23 cellular contexts compared by ENCODE assay signal in the genomic region with DNA sequence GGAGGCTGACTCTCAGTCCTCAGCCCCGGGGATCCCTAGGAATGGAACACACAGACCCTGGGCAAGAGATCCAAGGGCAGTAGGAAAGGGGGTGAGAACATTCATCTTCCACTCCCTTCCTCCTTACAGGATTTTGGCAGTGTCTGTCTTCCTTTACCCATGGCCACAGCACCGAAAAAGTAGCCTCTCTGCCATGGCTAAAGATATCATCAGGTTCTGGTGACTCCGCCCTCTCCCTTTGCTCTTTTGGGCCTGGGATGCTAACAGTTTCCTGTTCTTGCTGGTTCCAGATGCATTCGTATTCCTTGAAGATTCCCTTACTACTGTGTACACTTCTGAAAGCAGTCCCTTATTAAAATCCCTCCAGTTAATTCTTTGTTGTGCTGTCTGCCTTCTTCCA. TPM values are rescaled to one million over a fixed set of nuclear protein-coding genes. Genes with fewer than 3 reads are reported as not detected.
DNase-seq lines count a peak whose midpoint lies in the region; ATAC-seq, FAIRE-seq and TF ChIP-seq lines count a peak whose summit lies in the region.
"Had no signal": no experiment of that assay in that cellular context is flagged by ENCODE, and none has a peak within 500 bp of the region (broad histone marks: within the 10 kb centered on the region; RNA-seq: fewer than 3 reads in every experiment).

No MANE protein-coding gene starts in this region.

- H3K27ac ChIP-seq in A549: peak overlapping the region; percentile 79 to 87
- H3K27ac ChIP-seq in brain microvascular endothelial cell: peak overlapping the region; percentile 89
- peak overlapping the region; percentile 33 for H3K27ac ChIP-seq in muscle layer of duodenum (ENCODE audit: low read length)
- no peak overlapping the region for H3K27ac ChIP-seq in Peyer's patch

- H3K4me1 ChIP-seq in A549 (peaks cover 38% of the 10 kb centered on the region), muscle layer of duodenum (ENCODE audit: control insufficient read depth in 1 of 2, insufficient read depth in 2 of 2, low read length in 2 of 2) (peaks cover 0 to 8% of the 10 kb centered on the region in 2 donors), Peyer's patch (peaks cover 0 to 13% (median 2%) of the 10 kb centered on the region in 4 donors)

- TF ChIP-seq POLR2A in A549 (IDR thresholded peaks at IDR 0.05; ENCODE audit: low read length): no peak
- TF ChIP-seq POLR2A in Peyer's patch (IDR thresholded peaks at IDR 0.05): no peak

- ATAC-seq in A549 (no peak), HG03039 (IDR thresholded peaks at IDR 0.05; ENCODE audit: unreplicated experiment) (no peak)
- ATAC-seq: effector memory CD8-positive, alpha-beta T cell; HepG2; T-helper 17 cell had no signal

- FAIRE-seq in A549 (lab: Jason Lieb, UNC): no peak
- FAIRE-seq: HepG2, kidney, urothelium cell line had no signal

- in situ Hi-C loops in brain microvascular endothelial cell (cut with HindIII; ENCODE audit: low pct_ligation_motif_present, low sequenced_read_pairs): no loop called here

- H3K9me3 ChIP-seq in A549 (no peaks in the 10 kb centered on the region), muscle layer of duodenum (ENCODE audit: control insufficient read depth in 1 of 2, low read length in 2 of 2) (no peaks in the 10 kb centered on the region), Peyer's patch (no peaks in the 10 kb centered on the region)

- no peak for DNase-seq in A549 (ENCODE audit: low read depth in 1 of 2, low spot score in 1 of 2)
- DNase-seq in HFFc6: peak; percentile 17
- no peak for DNase-seq in brain microvascular endothelial cell
- no peak for DNase-seq in NCI-H1417 treated with DMSO at 0.1 percent for 48 hours (lab: John Stamatoyannopoulos, UW)
- no peak for DNase-seq in Peyer's patch
- DNase-seq in H7: no peak
- DNase-seq: ACHN; activated CD4-positive, alpha-beta T cell treated with anti-CD3 and anti-CD28 coated beads, Interleukin-2, amount 50 U/mL, for 48 hours; activated naive CD4-positive, alpha-beta T cell treated with Interleukin-2 at 50 U/mL for 16 hours; DMS53; effector memory CD8-positive, alpha-beta T cell; kidney; NCI-H1417; NCI-H526; nephron progenitor cell; SIG-M5; T-helper 17 cell had no signal

- TF ChIP-seq CTCF in A549 (IDR thresholded peaks at IDR 0.05) (no peak), HFFc6 (IDR thresholded peaks at IDR 0.05) (no peak), brain microvascular endothelial cell (IDR thresholded peaks at IDR 0.05; ENCODE audit: low read depth, low read length, missing control alignments) (no peak), Peyer's patch (IDR thresholded peaks at IDR 0.05) (no peak)

- H3K4me3 ChIP-seq in A549 (no peak overlapping the region), brain microvascular endothelial cell (ENCODE audit: low read depth, low read length) (no peak overlapping the region), muscle layer of duodenum (ENCODE audit: low read depth in 1 of 2, low read length in 2 of 2) (no peak overlapping the region), Peyer's patch (no peak overlapping the region), H7 (ENCODE audit: insufficient read depth, low read depth, low read length) (no peak overlapping the region)

- H3K36me3 ChIP-seq in brain microvascular endothelial cell (replicated peaks): no peaks in the 10 kb centered on the region
- no peaks in the 10 kb centered on the region for H3K36me3 ChIP-seq in muscle layer of duodenum (ENCODE audit: control insufficient read depth in 1 of 2, insufficient read depth in 2 of 2, low read length in 2 of 2)
- no peaks in the 10 kb centered on the region for H3K36me3 ChIP-seq in Peyer's patch
- H3K36me3 ChIP-seq in H7 (replicated peaks; ENCODE audit: control insufficient read depth, insufficient read depth, low read length): no peaks in the 10 kb centered on the region

- no peaks in the 10 kb centered on the region for H3K9me3 Mint-ChIP-seq in HFFc6
- H3K9me3 Mint-ChIP-seq: effector memory CD8-positive, alpha-beta T cell; memory B cell; nephron progenitor cell had no signal

- no peaks in the 10 kb centered on the region for H3K27me3 ChIP-seq in brain microvascular endothelial cell (replicated peaks)
- no peaks in the 10 kb centered on the region for H3K27me3 ChIP-seq in muscle layer of duodenum (ENCODE audit: low read depth, low read length)
- no peaks in the 10 kb centered on the region for H3K27me3 ChIP-seq in Peyer's patch
- H3K27me3 ChIP-seq in H7 (ENCODE audit: control insufficient read depth, insufficient read depth, low read length): no peaks in the 10 kb centered on the region

- no peak for TF ChIP-seq EP300 in A549 (IDR thresholded peaks at IDR 0.05)

- 75% methylated on average over 4 of the region's 4 CpGs for WGBS in A549 (ENCODE audit: missing lambda C conversion rate)

- POLR2A ChIA-PET in A549 (lab: Yijun Ruan, JAX): interaction anchor here (1.7 to 3.0 kb wide), 2 partner anchors 10 to 11 kb away, joined by 4 to 38 read pairs; no protein-coding TSS in a partner anchor

- H3K4me3 Mint-ChIP-seq in HFFc6: no peak overlapping the region
- H3K4me3 Mint-ChIP-seq: CD14-positive monocyte; effector memory CD8-positive, alpha-beta T cell; memory B cell; nephron progenitor cell; T-helper 17 cell had no signal

- no peak for TF ChIP-seq RAD21 in A549 (conservative IDR thresholded peaks at IDR 0.05 in 1 of 2, IDR thresholded peaks at IDR 0.05 in 1 of 2)

- CTCF ChIA-PET in A549 (lab: Yijun Ruan, JAX): interaction anchor here (1.0 to 1.3 kb wide), 3 partner anchors 11 to 74 kb away, joined by 3 read pairs; no protein-coding TSS in a partner anchor

- H3K27ac Mint-ChIP-seq in HFFc6: peak overlapping the region; percentile 82
- H3K27ac Mint-ChIP-seq: CD14-positive monocyte; effector memory CD8-positive, alpha-beta T cell; memory B cell; nephron progenitor cell; T-helper 17 cell had no signal

- peak overlapping the region; percentile 86 for H3K4me2 ChIP-seq in A549

- no peaks in the 10 kb centered on the region; the same call in none of the 2 replicates for H3K27me3 Mint-ChIP-seq in HFFc6 (ENCODE audit: insufficient read depth)

- H3K36me3 Mint-ChIP-seq in HFFc6 (ENCODE audit: low read depth): peaks cover 5% of the 10 kb centered on the region; the same call in 1 of the 2 replicates
- H3K36me3 Mint-ChIP-seq: CD14-positive monocyte, memory B cell had no signal

- H3K4me1 Mint-ChIP-seq in HFFc6 (ENCODE audit: low read depth): peaks cover 47% of the 10 kb centered on the region
- H3K4me1 Mint-ChIP-seq: CD14-positive monocyte, memory B cell had no signal

TF ChIP-seq in A549, 52 proteins besides CTCF, POLR2A, EP300 and RAD21:
- TF ChIP-seq RFX5 (IDR thresholded peaks at IDR 0.05) (no peak), JUN (IDR thresholded peaks at IDR 0.05) (no peak), CEBPB (IDR thresholded peaks at IDR 0.05) (no peak), MYC (IDR thresholded peaks at IDR 0.05; ENCODE audit: borderline replicate concordance, low read length) (no peak), ZC3H11A (IDR thresholded peaks at IDR 0.05) (no peak), CBX2 (IDR thresholded peaks at IDR 0.05; ENCODE audit: borderline replicate concordance, low read depth) (no peak), MAFK (IDR thresholded peaks at IDR 0.05; ENCODE audit: partially characterized antibody) (no peak), ZNF302 (CRISPR knock-in tag; IDR thresholded peaks at IDR 0.05) (no peak), SMC3 (IDR thresholded peaks at IDR 0.05) (no peak), RARB (CRISPR knock-in tag; IDR thresholded peaks at IDR 0.05) (no peak), BHLHE40 (IDR thresholded peaks at IDR 0.05; ENCODE audit: low read depth, low read length) (no peak), TFCP2L1 (CRISPR knock-in tag; IDR thresholded peaks at IDR 0.05) (no peak), PHF8 (IDR thresholded peaks at IDR 0.05; ENCODE audit: borderline replicate concordance, low read depth) (no peak), JUNB (IDR thresholded peaks at IDR 0.05) (no peak)
- TF ChIP-seq, protein P1, sequence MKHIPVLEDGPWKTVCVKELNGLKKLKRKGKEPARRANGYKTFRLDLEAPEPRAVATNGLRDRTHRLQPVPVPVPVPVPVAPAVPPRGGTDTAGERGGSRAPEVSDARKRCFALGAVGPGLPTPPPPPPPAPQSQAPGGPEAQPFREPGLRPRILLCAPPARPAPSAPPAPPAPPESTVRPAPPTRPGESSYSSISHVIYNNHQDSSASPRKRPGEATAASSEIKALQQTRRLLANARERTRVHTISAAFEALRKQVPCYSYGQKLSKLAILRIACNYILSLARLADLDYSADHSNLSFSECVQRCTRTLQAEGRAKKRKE (CRISPR knock-in tag; IDR thresholded peaks at IDR 0.05; ENCODE audit: low read depth): no peak
- TF ChIP-seq, protein P2, sequence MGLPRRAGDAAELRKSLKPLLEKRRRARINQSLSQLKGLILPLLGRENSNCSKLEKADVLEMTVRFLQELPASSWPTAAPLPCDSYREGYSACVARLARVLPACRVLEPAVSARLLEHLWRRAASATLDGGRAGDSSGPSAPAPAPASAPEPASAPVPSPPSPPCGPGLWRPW (IDR thresholded peaks at IDR 0.05): no peak

RNA-seq across cellular contexts. Expression of gene RAI14, which starts 59.1 kb away (rescaled TPM):
- polyA plus RNA-seq in A549 (2011; rRNA removed) (97.7 and 113 TPM in 2 replicates), A549 (2017; fragmentation: RNase III; extraction: RNeasy Plus Mini Kit Qiagen cat#74134 plus additional on column Dnase treatment) (71.9 to 76.7 TPM (median 75.3 TPM) in 3 replicates)
- polyA plus RNA-seq in A549 (2012; cell fraction: cytosol; rRNA removed): 65.8 and 66.3 TPM in 2 replicates
- 39.6 and 43.3 TPM in 2 replicates for polyA plus RNA-seq in A549 (2012; cell fraction: nucleus; rRNA removed)
- polyA minus RNA-seq in A549 (2011; rRNA and poly(A)+ RNA removed): 168 and 240 TPM in 2 replicates
- 100 to 1,000 TPM; 256 to 360 (median 323) TPM for total RNA-seq in HFFc6 (2021; fragmentation: NEBNext Ultra II Directional; extraction: Animal tissue kit (Norgen Biotek cat#: 25700))
- total RNA-seq in Peyer's patch: 100 to 1,000 TPM in 1 of 4 donors, 1 to 10 TPM in 3; 5.0 to 182 (median 6.4) TPM
- 62.0 and 65.4 TPM in 2 replicates for total RNA-seq in H7 (2014; rRNA removed; shearing (Covaris generic))
- polyA plus RNA-seq: CD14-positive monocyte had no signal

Comparison
In these comparisons a context has a peak if more than half of its experiments do, and no peak if none do; other contexts are left out.
1. H3K27ac ChIP-seq: peak in A549 (2 of 2), brain microvascular endothelial cell (single experiment) and muscle layer of duodenum (single experiment); none in Peyer's patch (0 of 4).